In the genomic region with DNA sequence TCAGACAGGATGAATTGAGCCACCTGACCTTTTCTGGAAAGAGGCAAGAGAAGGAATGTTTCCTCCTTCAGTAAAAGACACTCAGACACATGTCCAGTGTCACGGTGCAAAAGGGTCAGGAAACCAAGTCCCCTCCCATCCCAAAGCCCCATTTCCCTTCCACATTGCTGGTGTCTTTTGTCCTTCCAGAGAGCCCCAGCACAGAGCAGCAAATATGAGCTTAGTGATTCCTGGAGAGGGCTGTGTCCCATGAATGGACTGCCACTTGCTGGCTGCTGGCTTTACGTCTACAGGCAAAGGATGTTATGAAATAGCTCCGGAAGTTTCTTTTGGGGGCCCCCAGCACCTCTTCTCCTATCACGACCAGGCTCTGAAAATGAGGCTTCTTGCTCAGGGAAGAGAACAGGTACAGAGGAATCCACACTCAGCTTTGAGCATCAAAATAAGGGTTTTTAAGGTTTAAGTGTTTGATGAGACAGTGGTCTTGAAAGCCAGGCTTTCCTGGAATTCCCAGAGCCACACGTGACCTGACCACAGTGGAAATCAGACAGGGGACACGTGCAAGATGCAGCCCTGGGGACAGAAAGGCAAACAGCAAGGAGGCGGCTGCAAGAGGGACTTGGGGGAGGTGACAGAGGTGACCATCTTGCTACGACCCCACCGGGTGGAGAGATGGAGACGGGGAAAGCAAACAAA, we compare ENCODE assay signal across 1 cellular context.
TF ChIP-seq lines count a peak whose summit lies in the region.

No MANE protein-coding gene starts in this region.

TF ChIP-seq in endothelial cell of umbilical vein, 7 proteins besides CTCF, POLR2A, EP300 and RAD21:
- no peak for TF ChIP-seq FOS (IDR thresholded peaks at IDR 0.05; ENCODE audit: borderline replicate concordance, insufficient read depth, low read length)
